In genomic region chr14:104465482-104466390, GRCh38 we compare ENCODE assay signal across 29 cellular contexts.
"Had no signal": no experiment of that assay in that cellular context is flagged by ENCODE, and none has a peak within 500 bp of the region (broad histone marks: within the 10 kb centered on the region; RNA-seq: fewer than 3 reads in every experiment).

No MANE protein-coding gene starts in this region.

- H3K4me1 Mint-ChIP-seq: activated CD4-positive, alpha-beta T cell treated with anti-CD3 and anti-CD28 coated beads for 36 hours; activated CD4-positive, alpha-beta T cell treated with anti-CD3 and anti-CD28 coated beads, Interleukin-2, amount 10 ng/mL, durations not matched to agents 7 days and 5 days had no signal

- H3K4me3 Mint-ChIP-seq: activated CD4-positive, alpha-beta memory T cell treated with anti-CD3 and anti-CD28 coated beads, Interleukin-2, amount 10 ng/mL, durations not matched to agents 7 days and 5 days; activated CD4-positive, alpha-beta T cell treated with anti-CD3 and anti-CD28 coated beads for 36 hours; activated CD4-positive, alpha-beta T cell treated with anti-CD3 and anti-CD28 coated beads, Interleukin-2, amount 10 ng/mL, durations not matched to agents 7 days and 5 days; activated naive CD4-positive, alpha-beta T cell treated with anti-CD3 and anti-CD28 coated beads, Interleukin-2, amount 10 ng/mL, durations not matched to agents 7 days and 5 days; activated naive CD8-positive, alpha-beta T cell; activated T-helper 1 cell treated with anti-CD3 and anti-CD28 coated beads, Interleukin-12 subunit alpha, Interleukin-12 subunit beta, Interleukin-2, Interleukin-4 antibody, amounts not matched to agents 30 ng/mL and 10 ng/mL and 1 ng/mL, durations not matched to agents 14 hours and 24 hours and 36 hours had no signal

- FAIRE-seq: astrocyte, bronchial epithelial cell, colon had no signal

- H3K27ac Mint-ChIP-seq: activated CD4-positive, alpha-beta memory T cell treated with anti-CD3 and anti-CD28 coated beads, Interleukin-2, amount 10 ng/mL, durations not matched to agents 7 days and 5 days; activated CD4-positive, alpha-beta T cell treated with anti-CD3 and anti-CD28 coated beads for 36 hours; activated CD4-positive, alpha-beta T cell treated with anti-CD3 and anti-CD28 coated beads, Interleukin-2, amount 10 ng/mL, durations not matched to agents 7 days and 5 days; activated naive CD4-positive, alpha-beta T cell treated with anti-CD3 and anti-CD28 coated beads, Interleukin-2, amount 10 ng/mL, durations not matched to agents 7 days and 5 days; activated naive CD8-positive, alpha-beta T cell; activated T-helper 1 cell treated with anti-CD3 and anti-CD28 coated beads, Interleukin-12 subunit alpha, Interleukin-12 subunit beta, Interleukin-2, Interleukin-4 antibody, amounts not matched to agents 30 ng/mL and 10 ng/mL and 1 ng/mL, durations not matched to agents 14 hours and 24 hours and 36 hours; activated T-helper 2 cell treated with anti-CD3 and anti-CD28 coated beads, Interferon-gamma antibody, Interleukin-2, Interleukin-4, amounts not matched to agents 10 μg/mL and 5 μg/mL and 100 μg/mL, durations not matched to agents 14 hours and 24 hours and 36 hours had no signal

- H3K9me3 ChIP-seq: gastrocnemius medialis, heart left ventricle had no signal

- H3K27ac ChIP-seq: brain microvascular endothelial cell, foreskin keratinocyte, gastrocnemius medialis, heart left ventricle had no signal

- H3K36me3 Mint-ChIP-seq: activated naive CD4-positive, alpha-beta T cell treated with anti-CD3 and anti-CD28 coated beads, Interleukin-2, amount 10 ng/mL, durations not matched to agents 7 days and 5 days; activated naive CD8-positive, alpha-beta T cell had no signal

- H3K36me3 ChIP-seq: brain microvascular endothelial cell, gastrocnemius medialis, heart left ventricle had no signal

- H3K4me1 ChIP-seq: foreskin keratinocyte, gastrocnemius medialis had no signal

- ATAC-seq: activated CD4-positive, alpha-beta T cell treated with anti-CD3 and anti-CD28 coated beads for 36 hours; esophagus mucosa; foreskin keratinocyte; gastrocnemius medialis; heart left ventricle had no signal

- H3K4me3 ChIP-seq: gastrocnemius medialis, heart left ventricle had no signal

- H3K9me3 Mint-ChIP-seq: activated CD4-positive, alpha-beta memory T cell treated with anti-CD3 and anti-CD28 coated beads, Interleukin-2, amount 10 ng/mL, durations not matched to agents 7 days and 5 days; activated CD4-positive, alpha-beta T cell treated with anti-CD3 and anti-CD28 coated beads, Interleukin-2, amount 10 ng/mL, durations not matched to agents 7 days and 5 days; activated naive CD4-positive, alpha-beta T cell treated with anti-CD3 and anti-CD28 coated beads, Interleukin-2, amount 10 ng/mL, durations not matched to agents 7 days and 5 days; activated T-helper 1 cell treated with anti-CD3 and anti-CD28 coated beads, Interleukin-12 subunit alpha, Interleukin-12 subunit beta, Interleukin-2, Interleukin-4 antibody, amounts not matched to agents 30 ng/mL and 10 ng/mL and 1 ng/mL, durations not matched to agents 14 hours and 24 hours and 36 hours; activated T-helper 2 cell treated with anti-CD3 and anti-CD28 coated beads, Interferon-gamma antibody, Interleukin-2, Interleukin-4, amounts not matched to agents 10 μg/mL and 5 μg/mL and 100 μg/mL, durations not matched to agents 14 hours and 24 hours and 36 hours had no signal

- DNase-seq: activated CD4-positive, alpha-beta memory T cell treated with anti-CD3 and anti-CD28 coated beads, Interleukin-2, amount 10 ng/mL, durations not matched to agents 7 days and 5 days; activated CD4-positive, alpha-beta T cell treated with anti-CD3 and anti-CD28 coated beads for 36 hours; activated CD4-positive, alpha-beta T cell treated with anti-CD3 and anti-CD28 coated beads, Interleukin-2, amount 10 ng/mL, durations not matched to agents 7 days and 5 days; activated CD4-positive, alpha-beta T cell treated with anti-CD3 and anti-CD28 coated beads, Interleukin-2, amount 50 U/mL, for 4 hours; activated CD4-positive, CD25-positive, alpha-beta regulatory T cell; activated CD4-positive, CD25-positive, alpha-beta regulatory T cell treated with anti-CD3 and anti-CD28 coated beads, Interleukin-2, amount 50 U/mL, for 72 hours; activated CD8-positive, alpha-beta memory T cell treated with anti-CD3 and anti-CD28 coated beads, Interleukin-2, amount 50 U/mL, for 4 hours; activated effector memory CD4-positive, alpha-beta T cell treated with anti-CD3 and anti-CD28 coated beads, Interleukin-2, amount 50 U/mL, for 16 hours; activated naive CD4-positive, alpha-beta T cell treated with anti-CD3 and anti-CD28 coated beads, Interleukin-2, amount 10 ng/mL, durations not matched to agents 7 days and 5 days; activated T-cell treated with anti-CD3 and anti-CD28 coated beads, Interleukin-2, amount 50 U/mL, for 1 hour; activated T-cell treated with anti-CD3 and anti-CD28 coated beads, Interleukin-2, amount 50 U/mL, for 48 hours; amniotic stem cell; anterior cingulate cortex; brain microvascular endothelial cell; caudate nucleus; cortex of kidney; effector CD8-positive, alpha-beta T cell; foreskin keratinocyte; gastrocnemius medialis; glutamatergic neuron; heart left ventricle; T-helper 2 cell had no signal
